ENCODE assay signal across 15 cellular contexts in the genomic region with DNA sequence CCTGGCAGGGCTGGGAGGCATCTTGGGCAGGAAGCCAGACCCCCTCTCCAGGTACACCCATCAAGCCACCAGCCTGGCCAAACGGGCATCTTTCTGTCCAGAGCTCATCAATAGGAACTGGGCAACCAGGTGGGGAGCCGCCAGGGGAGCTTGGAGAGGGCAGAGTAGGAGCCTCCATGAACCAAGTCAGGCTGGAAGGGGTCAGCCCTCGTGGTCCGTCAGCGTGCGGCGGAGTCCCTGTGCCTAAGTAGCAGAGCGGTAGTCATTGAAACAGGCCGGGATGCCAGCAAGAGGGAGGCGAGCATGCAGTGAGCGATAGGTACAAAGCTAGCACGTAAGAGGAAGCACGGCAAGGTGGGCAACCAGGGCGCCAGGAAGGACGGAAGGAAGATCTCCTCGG. TPM values are rescaled to one million over a fixed set of nuclear protein-coding genes. Genes with fewer than 3 reads are reported as not detected.
DNase-seq lines count a peak whose midpoint lies in the region; ATAC-seq, FAIRE-seq and TF ChIP-seq lines count a peak whose summit lies in the region.
"Had no signal": no experiment of that assay in that cellular context is flagged by ENCODE, and none has a peak within 500 bp of the region (broad histone marks: within the 10 kb centered on the region; RNA-seq: fewer than 3 reads in every experiment).

No MANE protein-coding gene starts in this region.

- H3K9me3 ChIP-seq in spleen (peaks cover 0 to 13% (median 3%) of the 10 kb centered on the region in 8 donors), small intestine (ENCODE audit: control insufficient read depth, low read depth) (no peaks in the 10 kb centered on the region)
- H3K9me3 ChIP-seq: ovary had no signal

- no peak overlapping the region for H3K27ac Mint-ChIP-seq in activated CD4-positive, alpha-beta memory T cell treated with anti-CD3 and anti-CD28 coated beads for 36 hours
- peak overlapping the region; percentile 76 to 99 (median 94) for H3K27ac Mint-ChIP-seq in immature natural killer cell

- H3K27ac ChIP-seq in spleen (no peak overlapping the region), small intestine (ENCODE audit: low read depth in 1 of 2, low read length in 1 of 2) (no peak overlapping the region)
- H3K27ac ChIP-seq: ovary had no signal

- no peak for ATAC-seq in activated T-cell treated with anti-CD3 and anti-CD28 coated beads, Interleukin-2, amount 50 U/mL, for 4 hours
- no peak for ATAC-seq in HG03520 (IDR thresholded peaks at IDR 0.05; ENCODE audit: unreplicated experiment)

- DNase-seq in activated T-cell treated with anti-CD3 and anti-CD28 coated beads, Interleukin-2, amount 50 U/mL, for 4 hours, result no peak
- DNase-seq in activated T-cell treated with anti-CD3 and anti-CD28 coated beads, Interleukin-2, amount 50 U/mL, for 1 hour, result no peak
- DNase-seq in activated CD4-positive, alpha-beta memory T cell treated with anti-CD3 and anti-CD28 coated beads for 36 hours, result no peak
- no peak for DNase-seq in immature natural killer cell
- peak; percentile 76 for DNase-seq in spleen
- no peak for DNase-seq in small intestine
- no peak for DNase-seq in AG20443 (ENCODE audit: low spot score)
- DNase-seq: DMS79 treated with DMSO at 0.1 percent for 48 hours; NCI-H1092; OCI-M1; stimulated activated CD4-positive, alpha-beta T cell treated with anti-CD3 and anti-CD28 coated beads, Interleukin-15, amount 100 ng/mL, for 24 hours; trophoblast cell had no signal

- H3K36me3 ChIP-seq in spleen, result peaks cover 0 to 18% (median 0%) of the 10 kb centered on the region in 6 donors
- H3K36me3 ChIP-seq in small intestine (ENCODE audit: control insufficient read depth in 2 of 2, insufficient read depth in 2 of 2, low read length in 2 of 2), result no peaks in the 10 kb centered on the region
- H3K36me3 ChIP-seq: ovary had no signal

- peak overlapping the region; percentile 79 for H3K4me3 Mint-ChIP-seq in activated T-cell treated with anti-CD3 and anti-CD28 coated beads, Interleukin-2, amount 50 U/mL, for 4 hours
- peak overlapping the region; percentile 74 for H3K4me3 Mint-ChIP-seq in activated CD4-positive, alpha-beta memory T cell treated with anti-CD3 and anti-CD28 coated beads for 36 hours
- H3K4me3 Mint-ChIP-seq in immature natural killer cell, result peak overlapping the region; percentile 71 to 87 (median 85)

- no peak for TF ChIP-seq POLR2A in spleen (IDR thresholded peaks at IDR 0.05)

- H3K9me3 Mint-ChIP-seq in activated T-cell treated with anti-CD3 and anti-CD28 coated beads, Interleukin-2, amount 50 U/mL, for 4 hours, result no peaks in the 10 kb centered on the region
- H3K9me3 Mint-ChIP-seq in activated CD4-positive, alpha-beta memory T cell treated with anti-CD3 and anti-CD28 coated beads for 36 hours, result peaks cover 4% of the 10 kb centered on the region
- H3K9me3 Mint-ChIP-seq in immature natural killer cell, result peaks cover 0 to 1% (median 0%) of the 10 kb centered on the region in 6 donors

- 95 to 99% (median 96%) methylated on average over 15 to 16 of the region's 16 CpGs for WGBS in spleen, 5 donors
- WGBS in small intestine, 3 donors, result 97 to 98% (median 97%) methylated on average over 16 of the region's 16 CpGs

- H3K4me1 ChIP-seq in spleen (peaks cover 0 to 48% (median 22%) of the 10 kb centered on the region in 6 donors), small intestine (ENCODE audit: control insufficient read depth in 2 of 2, insufficient read depth in 1 of 2, low read depth in 1 of 2, low read length in 1 of 2) (peaks cover 0 to 7% of the 10 kb centered on the region in 2 donors)

- H3K27me3 ChIP-seq in spleen (replicated peaks in 1 of 7) (peaks cover 0 to 4% (median 0%) of the 10 kb centered on the region in 7 donors), small intestine (ENCODE audit: control insufficient read depth in 2 of 2, insufficient read depth in 2 of 2, low read length in 2 of 2) (no peaks in the 10 kb centered on the region)
- H3K27me3 ChIP-seq: ovary had no signal

- FAIRE-seq in small intestine (lab: Jason Lieb, UNC), result no peak
- FAIRE-seq: colon had no signal

- peaks cover 48% of the 10 kb centered on the region for H3K4me1 Mint-ChIP-seq in activated T-cell treated with anti-CD3 and anti-CD28 coated beads, Interleukin-2, amount 50 U/mL, for 4 hours (ENCODE audit: low read depth)
- peaks cover 38% of the 10 kb centered on the region for H3K4me1 Mint-ChIP-seq in activated CD4-positive, alpha-beta memory T cell treated with anti-CD3 and anti-CD28 coated beads for 36 hours (ENCODE audit: low read depth)
- peaks cover 62 to 69% of the 10 kb centered on the region in 2 donors for H3K4me1 Mint-ChIP-seq in immature natural killer cell

- no peak for TF ChIP-seq CTCF in spleen (IDR thresholded peaks at IDR 0.05 in 8 of 11, conservative IDR thresholded peaks at IDR 0.05 in 3 of 11)

- intact Hi-C loops in activated CD4-positive, alpha-beta memory T cell treated with anti-CD3 and anti-CD28 coated beads for 36 hours (cut with micrococcal nuclease), result loop anchor here (5.0 kb wide), 1 partner anchor 186 kb away; no protein-coding TSS in a partner anchor
- intact Hi-C loops in spleen (cut with DNase I; ENCODE audit: low total_unique reads), result no loop called here

- CTCF ChIA-PET in activated CD4-positive, alpha-beta memory T cell treated with anti-CD3 and anti-CD28 coated beads for 36 hours (lab: Charles Lee), result no interaction called here

- peaks cover 5% of the 10 kb centered on the region for H3K27me3 Mint-ChIP-seq in activated T-cell treated with anti-CD3 and anti-CD28 coated beads, Interleukin-2, amount 50 U/mL, for 4 hours (ENCODE audit: low read depth)
- H3K27me3 Mint-ChIP-seq in activated CD4-positive, alpha-beta memory T cell treated with anti-CD3 and anti-CD28 coated beads for 36 hours, result no peaks in the 10 kb centered on the region
- peaks cover 7 to 22% (median 11%) of the 10 kb centered on the region in 3 donors for H3K27me3 Mint-ChIP-seq in immature natural killer cell (ENCODE audit: low read depth in 3 of 3)

- POLR2A ChIA-PET in activated CD4-positive, alpha-beta memory T cell treated with anti-CD3 and anti-CD28 coated beads for 36 hours (lab: Charles Lee), result no interaction called here

- H3K36me3 Mint-ChIP-seq in activated T-cell treated with anti-CD3 and anti-CD28 coated beads, Interleukin-2, amount 50 U/mL, for 4 hours (ENCODE audit: insufficient read depth), result peaks cover 13% of the 10 kb centered on the region
- peaks cover 9% of the 10 kb centered on the region for H3K36me3 Mint-ChIP-seq in activated CD4-positive, alpha-beta memory T cell treated with anti-CD3 and anti-CD28 coated beads for 36 hours
- H3K36me3 Mint-ChIP-seq in immature natural killer cell, result peaks cover 0 to 11% (median 11%) of the 10 kb centered on the region in 3 donors

- H3K4me3 ChIP-seq in spleen (no peak overlapping the region), small intestine (ENCODE audit: low read depth in 1 of 2, low read length in 2 of 2) (no peak overlapping the region)

RNA-seq across cellular contexts. Expression of a gene that starts 1.7 kb away (rescaled TPM):
- total RNA-seq in activated T-cell treated with anti-CD3 and anti-CD28 coated beads, Interleukin-2, amount 50 U/mL, for 4 hours, result 1 to 10 TPM; 7.3 to 8.4 (median 7.9) TPM
- 1 to 10 TPM; 7.2 to 7.4 TPM for total RNA-seq in activated CD4-positive, alpha-beta memory T cell treated with anti-CD3 and anti-CD28 coated beads for 36 hours
- polyA plus RNA-seq in immature natural killer cell (10 to 100 TPM in 1 of 3 donors, 1 to 10 TPM in 2; 6.6 to 18.8 (median 9.4) TPM), spleen (1 to 10 TPM; 1.9 to 5.8 (median 2.4) TPM), small intestine (10 to 100 TPM in 1 of 3 donors, 1 to 10 TPM in 2; 6.3 to 15.4 (median 8.9) TPM)
- 10 to 100 TPM; 12.9 to 20.5 (median 15.7) TPM for total RNA-seq in spleen
